ENCODE assay signal across 11 cellular contexts in the genomic region with DNA sequence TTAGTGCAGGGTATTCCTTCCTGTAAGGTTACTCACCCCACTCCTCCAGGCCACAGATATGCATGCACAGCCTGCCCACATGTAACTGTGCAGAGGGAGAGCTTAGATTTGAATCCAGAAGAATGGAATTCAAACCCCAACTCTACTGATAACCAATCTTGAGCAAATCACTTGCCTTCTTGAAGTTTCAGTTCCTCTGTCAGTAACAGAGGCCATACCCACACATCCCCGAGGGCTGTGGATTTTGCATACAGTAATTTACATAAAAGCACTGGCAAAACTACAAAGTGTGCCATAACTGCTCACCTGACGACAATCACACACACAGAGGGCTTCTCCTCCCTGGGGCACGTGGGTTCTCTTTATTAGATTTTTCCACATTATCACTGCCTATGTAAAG. TPM values are rescaled to one million over a fixed set of nuclear protein-coding genes. Genes with fewer than 3 reads are reported as not detected.
DNase-seq lines count a peak whose midpoint lies in the region; ATAC-seq, FAIRE-seq and TF ChIP-seq lines count a peak whose summit lies in the region.
"Had no signal": no experiment of that assay in that cellular context is flagged by ENCODE, and none has a peak within 500 bp of the region (broad histone marks: within the 10 kb centered on the region; RNA-seq: fewer than 3 reads in every experiment).

No MANE protein-coding gene starts in this region.

- H4K20me1 ChIP-seq in GM12878 (ENCODE audit: control insufficient read depth, insufficient read depth): no peaks in the 10 kb centered on the region

- SMC1A ChIA-PET in GM12878 (lab: Charles Lee; ENCODE audit: uncharacterized antibody, unreplicated experiment): interaction anchor here (0.5 to 1.6 kb wide), 8 partner anchors 20 to 231 kb away, joined by 3 to 7 read pairs (median 4); no protein-coding TSS in a partner anchor

- DNase-seq in GM12878 (ENCODE audit: low read depth, low spot score) (peak; percentile 84), DMS153 treated with DMSO at 0.1 percent for 48 hours (lab: John Stamatoyannopoulos, UW; ENCODE audit: unreplicated experiment) (no peak), epidermal melanocyte (ENCODE audit: insufficient read length, low spot score) (no peak), Kasumi-1 (lab: John Stamatoyannopoulos, UW) (no peak), NCI-H1092 (lab: John Stamatoyannopoulos, UW) (no peak)
- DNase-seq: psoas muscle had no signal

- H3K36me3 ChIP-seq in GM12878 (ENCODE audit: control insufficient read depth in 2 of 2, insufficient read depth in 2 of 2, low read length in 1 of 2): no peaks in the 10 kb centered on the region

- ATAC-seq in GM18505 (IDR thresholded peaks at IDR 0.05; ENCODE audit: unreplicated experiment) (peak; percentile 96), GM21447 (IDR thresholded peaks at IDR 0.05; ENCODE audit: unreplicated experiment) (peak; percentile 96), HG03520 (IDR thresholded peaks at IDR 0.05; ENCODE audit: unreplicated experiment) (peak; percentile 96), GM12878 (peak; percentile 97)
- ATAC-seq: HCT116, psoas muscle had no signal

- H2AFZ ChIP-seq in GM12878 (ENCODE audit: control insufficient read depth, low read depth, low read length): no peak overlapping the region; the same call in 1 of the 2 replicates

- RAD21 ChIA-PET in GM12878 (lab: Charles Lee; ENCODE audit: unreplicated experiment): interaction anchor here (1.0 kb wide), 1 partner anchor 44 kb away, joined by 3 read pairs; no protein-coding TSS in a partner anchor

- no TSS peak for BruUV-seq in GM12878 (replicated peaks; lab: Mats Ljungman, UMichigan)

- TF ChIP-seq RAD21 in GM12878 (IDR thresholded peaks at IDR 0.05; ENCODE audit: insufficient read depth, low read depth, low read length): no peak

- in situ Hi-C loops in GM12878 (cut with MboI): no loop called here

- H3K4me1 ChIP-seq in GM12878 (ENCODE audit: control insufficient read depth, insufficient read depth, low read length): peaks cover 32% of the 10 kb centered on the region
- H3K4me1 ChIP-seq: psoas muscle had no signal

- no peak overlapping the region for H3K9ac ChIP-seq in GM12878 (ENCODE audit: control insufficient read depth, insufficient read depth, low read length)

- peak; percentile 100 for FAIRE-seq in GM12878 (lab: Jason Lieb, UNC)
- FAIRE-seq: TTC549 had no signal

- H3K9me3 ChIP-seq in GM12878 (replicated peaks; ENCODE audit: control insufficient read depth, insufficient read depth, low read length): no peaks in the 10 kb centered on the region
- H3K9me3 ChIP-seq: psoas muscle had no signal

- peak overlapping the region; percentile 27; the same call in 1 of the 2 replicates for H3K27ac ChIP-seq in GM12878 (ENCODE audit: control insufficient read depth, insufficient read depth)
- H3K27ac ChIP-seq: psoas muscle had no signal

- POLR2A ChIA-PET in GM12878 (lab: Charles Lee): interaction anchor here (1.6 kb wide), 1 partner anchor 44 kb away, joined by 6 read pairs; no protein-coding TSS in a partner anchor

- TF ChIP-seq EP300 in GM12878 (IDR thresholded peaks at IDR 0.05; ENCODE audit: borderline replicate concordance in 1 of 2, control insufficient read depth in 1 of 2, low read depth in 2 of 2, low read length in 2 of 2): peak in 1 of 2 experiments; percentile 92; a peak in 2 of 4 replicates

- peak overlapping the region; percentile 45 for H3K4me2 ChIP-seq in GM12878 (ENCODE audit: control insufficient read depth, insufficient read depth)

- intact Hi-C loops in GM12878 (cut with micrococcal nuclease; ENCODE audit: unreplicated experiment): no loop called here

- TF ChIP-seq POLR2A in GM18505 (IDR thresholded peaks at IDR 0.05; ENCODE audit: borderline replicate concordance, extremely low read depth, insufficient read depth, insufficient read length) (no peak), GM12878 (IDR thresholded peaks at IDR 0.05; ENCODE audit: low read depth, low read length) (no peak)

- H3K27me3 ChIP-seq in GM12878 (replicated peaks in 1 of 2; ENCODE audit: control insufficient read depth in 2 of 2, insufficient read depth in 2 of 2, low read length in 1 of 2): 0 out of 4 replicates have a peak, but pooled peaks cover 0 to 3% of the 10 kb centered on the region in 2 experiments

- H3K79me2 ChIP-seq in GM12878 (ENCODE audit: control insufficient read depth, insufficient read depth, low read length): no peaks in the 10 kb centered on the region

- WGBS in GM12878 (ENCODE audit: insufficient coverage, insufficient replicate concordance, low lambda C conversion rate, missing lambda C conversion rate): 0% methylated on average over 3 of the region's 3 CpGs

- CTCF ChIA-PET in GM12878 (lab: Yijun Ruan, JAX): interaction anchor here (0.5 to 3.4 kb wide), 7 partner anchors 16 to 149 kb away, joined by 3 to 22 read pairs (median 4); no protein-coding TSS in a partner anchor

- no peak overlapping the region for H3K4me3 ChIP-seq in GM12878
- H3K4me3 ChIP-seq: psoas muscle had no signal

- TF ChIP-seq CTCF in GM12878 (IDR thresholded peaks at IDR 0.05 in 2 of 3, conservative IDR thresholded peaks at IDR 0.05 in 1 of 3; ENCODE audit: control insufficient read depth in 2 of 3, extremely low read depth in 1 of 3, insufficient read depth in 1 of 3, low read depth in 3 of 3, low read length in 3 of 3): no peak

TF ChIP-seq in GM12878, 131 proteins besides CTCF, POLR2A, EP300 and RAD21 (continues in another document):
- TF ChIP-seq ZZZ3 (IDR thresholded peaks at IDR 0.05; ENCODE audit: control insufficient read depth, insufficient read length, low read depth): no peak
- no peak for TF ChIP-seq CHD4 (IDR thresholded peaks at IDR 0.05)
- peak; percentile 100 for TF ChIP-seq SPI1 (IDR thresholded peaks at IDR 0.05; ENCODE audit: borderline replicate concordance, insufficient read depth, low read depth, low read length)
- peak; percentile 72; the same call in 1 of the 2 replicates for TF ChIP-seq NR2F1 (conservative IDR thresholded peaks at IDR 0.05)
- TF ChIP-seq, protein P1, sequence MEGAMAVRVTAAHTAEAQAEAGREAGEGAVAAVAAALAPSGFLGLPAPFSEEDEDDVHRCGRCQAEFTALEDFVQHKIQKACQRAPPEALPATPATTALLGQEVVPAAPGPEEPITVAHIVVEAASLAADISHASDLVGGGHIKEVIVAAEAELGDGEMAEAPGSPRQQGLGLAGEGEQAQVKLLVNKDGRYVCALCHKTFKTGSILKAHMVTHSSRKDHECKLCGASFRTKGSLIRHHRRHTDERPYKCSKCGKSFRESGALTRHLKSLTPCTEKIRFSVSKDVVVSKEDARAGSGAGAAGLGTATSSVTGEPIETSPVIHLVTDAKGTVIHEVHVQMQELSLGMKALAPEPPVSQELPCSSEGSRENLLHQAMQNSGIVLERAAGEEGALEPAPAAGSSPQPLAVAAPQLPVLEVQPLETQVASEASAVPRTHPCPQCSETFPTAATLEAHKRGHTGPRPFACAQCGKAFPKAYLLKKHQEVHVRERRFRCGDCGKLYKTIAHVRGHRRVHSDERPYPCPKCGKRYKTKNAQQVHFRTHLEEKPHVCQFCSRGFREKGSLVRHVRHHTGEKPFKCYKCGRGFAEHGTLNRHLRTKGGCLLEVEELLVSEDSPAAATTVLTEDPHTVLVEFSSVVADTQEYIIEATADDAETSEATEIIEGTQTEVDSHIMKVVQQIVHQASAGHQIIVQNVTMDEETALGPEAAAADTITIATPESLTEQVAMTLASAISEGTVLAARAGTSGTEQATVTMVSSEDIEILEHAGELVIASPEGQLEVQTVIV (IDR thresholded peaks at IDR 0.05; ENCODE audit: borderline replicate concordance, partially characterized antibody): no peak
- no peak for TF ChIP-seq KAT2A (conservative IDR thresholded peaks at IDR 0.05; ENCODE audit: control insufficient read depth, low read depth, low read length)

RNA-seq across cellular contexts. Expression of a gene that starts 18.7 kb away (rescaled TPM):
- total RNA-seq in GM12878 (2013; cell fraction: nucleolus; rRNA removed): not detected in 2 replicates
- total RNA-seq in GM12878 (2014; rRNA removed): 0.34 and 1.0 TPM in 2 replicates
- total RNA-seq in GM12878 (2014; rRNA removed; fragmentation: Illumina TruSeq; extraction: Trizol): 0.23 and 0.54 TPM in 2 replicates
- 0.26 and 0.90 TPM in 2 replicates for total RNA-seq in GM12878 (2021)
- not detected for polyA plus RNA-seq in GM12878 (2011; ENCODE audit: low read depth)
- 0.77 and 1.0 TPM in 2 replicates for polyA plus RNA-seq in GM12878 (2011; rRNA removed)
- 0.59 and 0.91 TPM in 2 replicates for polyA plus RNA-seq in GM12878 (2011; cell fraction: cytosol; rRNA removed)
- 0.66 and 1.1 TPM in 2 replicates for polyA plus RNA-seq in GM12878 (2011; cell fraction: nucleus; rRNA removed)
- polyA plus RNA-seq in GM12878 (2012): 0.12 and 0.25 TPM in 2 replicates
- polyA plus RNA-seq in GM12878 (2014; fragmentation: Illumina TruSeq; extraction: Trizol): 0.25 and 0.36 TPM in 2 replicates
- under 1 TPM; 0.18 to 0.22 TPM for polyA plus RNA-seq in GM12878 (2014; fragmentation: Nextera tagmentation; extraction: Ambion mirVana)
- polyA plus RNA-seq in GM12878 (2014; rRNA removed): 0.10 and 0.15 TPM in 2 replicates
- polyA plus RNA-seq in GM12878 (2016; fragmentation: Nextera tagmentation; extraction: Ambion mirVana): under 1 TPM; 0.54 to 0.56 TPM
- polyA minus RNA-seq in GM12878 (2011; rRNA and poly(A)+ RNA removed): 0.41 TPM in 1 of 2 replicates, not detected in the other
- polyA minus RNA-seq in GM12878 (2011; cell fraction: cytosol; rRNA and poly(A)+ RNA removed): not detected in 2 replicates
- polyA minus RNA-seq in GM12878 (2011; cell fraction: nucleus; rRNA and poly(A)+ RNA removed): not detected in 2 replicates

RNA-seq across cellular contexts. Expression of a gene that starts 53.9 kb away (rescaled TPM):
- 20.6 and 21.7 TPM in 2 replicates for total RNA-seq in GM12878 (2013; cell fraction: nucleolus; rRNA removed)
- 20.0 and 22.3 TPM in 2 replicates for total RNA-seq in GM12878 (2014; rRNA removed)
- 17.6 and 18.1 TPM in 2 replicates for total RNA-seq in GM12878 (2014; rRNA removed; fragmentation: Illumina TruSeq; extraction: Trizol)
- total RNA-seq in GM12878 (2021): 18.8 and 19.1 TPM in 2 replicates
- 5.6 TPM for polyA plus RNA-seq in GM12878 (2011; ENCODE audit: low read depth)
- polyA plus RNA-seq in GM12878 (2011; rRNA removed): 43.8 and 61.7 TPM in 2 replicates
- polyA plus RNA-seq in GM12878 (2011; cell fraction: cytosol; rRNA removed): 21.7 and 22.9 TPM in 2 replicates
- 15.9 and 17.2 TPM in 2 replicates for polyA plus RNA-seq in GM12878 (2011; cell fraction: nucleus; rRNA removed)
- polyA plus RNA-seq in GM12878 (2012): 7.1 and 11.4 TPM in 2 replicates
- 21.9 and 25.5 TPM in 2 replicates for polyA plus RNA-seq in GM12878 (2014; fragmentation: Illumina TruSeq; extraction: Trizol)
- polyA plus RNA-seq in GM12878 (2014; fragmentation: Nextera tagmentation; extraction: Ambion mirVana): 10 to 100 TPM in 1 of 2 experiments, 1 to 10 TPM in 1; 5.3 to 11.3 TPM
- polyA plus RNA-seq in GM12878 (2014; rRNA removed): 18.0 and 24.2 TPM in 2 replicates
- 10 to 100 TPM; 33.0 to 34.3 TPM for polyA plus RNA-seq in GM12878 (2016; fragmentation: Nextera tagmentation; extraction: Ambion mirVana)
- 9.8 and 13.0 TPM in 2 replicates for polyA minus RNA-seq in GM12878 (2011; rRNA and poly(A)+ RNA removed)
- 9.9 and 11.6 TPM in 2 replicates for polyA minus RNA-seq in GM12878 (2011; cell fraction: cytosol; rRNA and poly(A)+ RNA removed)
- 6.2 and 7.7 TPM in 2 replicates for polyA minus RNA-seq in GM12878 (2011; cell fraction: nucleus; rRNA and poly(A)+ RNA removed)
